1 cellular context compared by ENCODE assay signal in genomic region chr20:37331060-37331857, GRCh38.
TF ChIP-seq lines count a peak whose summit lies in the region.

No MANE protein-coding gene starts in this region.

TF ChIP-seq in HepG2, 621 proteins besides CTCF, POLR2A, EP300 and RAD21 (continued from another document and continues in another):
- TF ChIP-seq, protein P1, sequence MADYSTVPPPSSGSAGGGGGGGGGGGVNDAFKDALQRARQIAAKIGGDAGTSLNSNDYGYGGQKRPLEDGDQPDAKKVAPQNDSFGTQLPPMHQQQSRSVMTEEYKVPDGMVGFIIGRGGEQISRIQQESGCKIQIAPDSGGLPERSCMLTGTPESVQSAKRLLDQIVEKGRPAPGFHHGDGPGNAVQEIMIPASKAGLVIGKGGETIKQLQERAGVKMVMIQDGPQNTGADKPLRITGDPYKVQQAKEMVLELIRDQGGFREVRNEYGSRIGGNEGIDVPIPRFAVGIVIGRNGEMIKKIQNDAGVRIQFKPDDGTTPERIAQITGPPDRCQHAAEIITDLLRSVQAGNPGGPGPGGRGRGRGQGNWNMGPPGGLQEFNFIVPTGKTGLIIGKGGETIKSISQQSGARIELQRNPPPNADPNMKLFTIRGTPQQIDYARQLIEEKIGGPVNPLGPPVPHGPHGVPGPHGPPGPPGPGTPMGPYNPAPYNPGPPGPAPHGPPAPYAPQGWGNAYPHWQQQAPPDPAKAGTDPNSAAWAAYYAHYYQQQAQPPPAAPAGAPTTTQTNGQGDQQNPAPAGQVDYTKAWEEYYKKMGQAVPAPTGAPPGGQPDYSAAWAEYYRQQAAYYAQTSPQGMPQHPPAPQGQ (CRISPR knock-in tag; IDR thresholded peaks at IDR 0.05; ENCODE audit: borderline replicate concordance) = no peak
- no peak for TF ChIP-seq ATF2 (CRISPR knock-in tag; IDR thresholded peaks at IDR 0.05)
- no peak for TF ChIP-seq MZF1 (CRISPR knock-in tag; IDR thresholded peaks at IDR 0.05; ENCODE audit: borderline replicate concordance)
- TF ChIP-seq ZBTB39 (CRISPR knock-in tag; IDR thresholded peaks at IDR 0.05) = no peak
- TF ChIP-seq, protein P2, sequence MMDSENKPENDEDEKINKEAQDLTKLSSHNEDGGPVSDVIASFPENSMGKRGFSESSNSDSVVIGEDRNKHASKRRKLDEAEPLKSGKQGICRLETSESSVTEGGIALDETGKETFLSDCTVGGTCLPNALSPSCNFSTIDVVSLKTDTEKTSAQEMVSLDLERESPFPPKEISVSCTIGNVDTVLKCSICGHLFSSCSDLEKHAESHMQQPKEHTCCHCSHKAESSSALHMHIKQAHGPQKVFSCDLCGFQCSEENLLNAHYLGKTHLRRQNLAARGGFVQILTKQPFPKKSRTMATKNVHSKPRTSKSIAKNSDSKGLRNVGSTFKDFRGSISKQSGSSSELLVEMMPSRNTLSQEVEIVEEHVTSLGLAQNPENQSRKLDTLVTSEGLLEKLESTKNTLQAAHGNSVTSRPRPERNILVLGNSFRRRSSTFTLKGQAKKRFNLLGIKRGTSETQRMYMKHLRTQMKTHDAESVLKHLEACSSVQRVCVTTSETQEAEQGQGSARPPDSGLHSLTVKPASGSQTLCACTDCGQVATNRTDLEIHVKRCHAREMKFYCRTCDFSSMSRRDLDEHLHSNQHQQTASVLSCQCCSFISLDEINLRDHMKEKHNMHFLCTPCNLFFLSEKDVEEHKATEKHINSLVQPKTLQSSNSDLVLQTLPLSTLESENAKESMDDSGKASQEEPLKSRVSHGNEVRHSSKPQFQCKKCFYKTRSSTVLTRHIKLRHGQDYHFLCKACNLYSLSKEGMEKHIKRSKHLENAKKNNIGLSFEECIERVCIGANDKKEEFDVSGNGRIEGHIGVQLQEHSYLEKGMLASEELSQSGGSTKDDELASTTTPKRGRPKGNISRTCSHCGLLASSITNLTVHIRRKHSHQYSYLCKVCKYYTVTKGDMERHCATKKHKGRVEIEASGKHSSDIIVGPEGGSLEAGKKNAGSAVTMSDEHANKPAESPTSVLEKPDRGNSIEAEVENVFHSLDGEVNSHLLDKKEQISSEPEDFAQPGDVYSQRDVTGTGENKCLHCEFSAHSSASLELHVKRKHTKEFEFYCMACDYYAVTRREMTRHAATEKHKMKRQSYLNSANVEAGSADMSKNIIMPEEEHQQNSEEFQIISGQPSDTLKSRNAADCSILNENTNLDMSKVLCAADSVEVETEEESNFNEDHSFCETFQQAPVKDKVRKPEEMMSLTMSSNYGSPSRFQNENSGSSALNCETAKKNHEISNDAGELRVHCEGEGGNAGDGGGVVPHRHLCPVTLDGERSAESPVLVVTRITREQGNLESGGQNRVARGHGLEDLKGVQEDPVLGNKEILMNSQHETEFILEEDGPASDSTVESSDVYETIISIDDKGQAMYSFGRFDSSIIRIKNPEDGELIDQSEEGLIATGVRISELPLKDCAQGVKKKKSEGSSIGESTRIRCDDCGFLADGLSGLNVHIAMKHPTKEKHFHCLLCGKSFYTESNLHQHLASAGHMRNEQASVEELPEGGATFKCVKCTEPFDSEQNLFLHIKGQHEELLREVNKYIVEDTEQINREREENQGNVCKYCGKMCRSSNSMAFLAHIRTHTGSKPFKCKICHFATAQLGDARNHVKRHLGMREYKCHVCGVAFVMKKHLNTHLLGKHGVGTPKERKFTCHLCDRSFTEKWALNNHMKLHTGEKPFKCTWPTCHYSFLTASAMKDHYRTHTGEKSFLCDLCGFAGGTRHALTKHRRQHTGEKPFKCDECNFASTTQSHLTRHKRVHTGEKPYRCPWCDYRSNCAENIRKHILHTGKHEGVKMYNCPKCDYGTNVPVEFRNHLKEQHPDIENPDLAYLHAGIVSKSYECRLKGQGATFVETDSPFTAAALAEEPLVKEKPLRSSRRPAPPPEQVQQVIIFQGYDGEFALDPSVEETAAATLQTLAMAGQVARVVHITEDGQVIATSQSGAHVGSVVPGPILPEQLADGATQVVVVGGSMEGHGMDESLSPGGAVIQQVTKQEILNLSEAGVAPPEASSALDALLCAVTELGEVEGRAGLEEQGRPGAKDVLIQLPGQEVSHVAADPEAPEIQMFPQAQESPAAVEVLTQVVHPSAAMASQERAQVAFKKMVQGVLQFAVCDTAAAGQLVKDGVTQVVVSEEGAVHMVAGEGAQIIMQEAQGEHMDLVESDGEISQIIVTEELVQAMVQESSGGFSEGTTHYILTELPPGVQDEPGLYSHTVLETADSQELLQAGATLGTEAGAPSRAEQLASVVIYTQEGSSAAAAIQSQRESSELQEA (CRISPR knock-in tag; IDR thresholded peaks at IDR 0.05; ENCODE audit: not compliant biosample characterization) = no peak
- no peak for TF ChIP-seq TMF1 (CRISPR knock-in tag; IDR thresholded peaks at IDR 0.05; ENCODE audit: low read depth)
- TF ChIP-seq CREB3 (CRISPR knock-in tag; IDR thresholded peaks at IDR 0.05) = no peak
- no peak for TF ChIP-seq HNF1A (IDR thresholded peaks at IDR 0.05; ENCODE audit: low read depth)
- no peak for TF ChIP-seq HNF1A (CRISPR knock-in tag; IDR thresholded peaks at IDR 0.05; ENCODE audit: borderline replicate concordance)
- no peak for TF ChIP-seq RBM22 (optimal IDR thresholded peaks at IDR 0.05; ENCODE audit: low read length)
- TF ChIP-seq ZNF292 (CRISPR knock-in tag; IDR thresholded peaks at IDR 0.05; ENCODE audit: borderline replicate concordance, low read depth) = no peak
- TF ChIP-seq, protein P3, sequence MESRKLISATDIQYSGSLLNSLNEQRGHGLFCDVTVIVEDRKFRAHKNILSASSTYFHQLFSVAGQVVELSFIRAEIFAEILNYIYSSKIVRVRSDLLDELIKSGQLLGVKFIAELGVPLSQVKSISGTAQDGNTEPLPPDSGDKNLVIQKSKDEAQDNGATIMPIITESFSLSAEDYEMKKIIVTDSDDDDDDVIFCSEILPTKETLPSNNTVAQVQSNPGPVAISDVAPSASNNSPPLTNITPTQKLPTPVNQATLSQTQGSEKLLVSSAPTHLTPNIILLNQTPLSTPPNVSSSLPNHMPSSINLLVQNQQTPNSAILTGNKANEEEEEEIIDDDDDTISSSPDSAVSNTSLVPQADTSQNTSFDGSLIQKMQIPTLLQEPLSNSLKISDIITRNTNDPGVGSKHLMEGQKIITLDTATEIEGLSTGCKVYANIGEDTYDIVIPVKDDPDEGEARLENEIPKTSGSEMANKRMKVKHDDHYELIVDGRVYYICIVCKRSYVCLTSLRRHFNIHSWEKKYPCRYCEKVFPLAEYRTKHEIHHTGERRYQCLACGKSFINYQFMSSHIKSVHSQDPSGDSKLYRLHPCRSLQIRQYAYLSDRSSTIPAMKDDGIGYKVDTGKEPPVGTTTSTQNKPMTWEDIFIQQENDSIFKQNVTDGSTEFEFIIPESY (CRISPR knock-in tag; IDR thresholded peaks at IDR 0.05) = no peak
- no peak for TF ChIP-seq MIXL1 (CRISPR knock-in tag; IDR thresholded peaks at IDR 0.05)
- peak; percentile 55 for TF ChIP-seq U2AF1 (optimal IDR thresholded peaks at IDR 0.05; ENCODE audit: low read depth, low read length)
- no peak for TF ChIP-seq SP5 (CRISPR knock-in tag; IDR thresholded peaks at IDR 0.05; ENCODE audit: borderline replicate concordance, low read depth)
- TF ChIP-seq ETV6 (CRISPR knock-in tag; conservative IDR thresholded peaks at IDR 0.05) = no peak
- no peak for TF ChIP-seq ZNF816 (CRISPR knock-in tag; IDR thresholded peaks at IDR 0.05; ENCODE audit: borderline replicate concordance)
- TF ChIP-seq NR2F2 (IDR thresholded peaks at IDR 0.05; ENCODE audit: borderline replicate concordance, low read depth) = no peak
- TF ChIP-seq ZMYM3 (CRISPR knock-in tag; IDR thresholded peaks at IDR 0.05) = peak; percentile 92
- no peak for TF ChIP-seq TAF1 (CRISPR knock-in tag; IDR thresholded peaks at IDR 0.05)
- no peak for TF ChIP-seq NR2F6 (IDR thresholded peaks at IDR 0.05)
- no peak for TF ChIP-seq NR2F6 (CRISPR knock-in tag; IDR thresholded peaks at IDR 0.05)
- 0 out of 2 replicates have a peak, but pooled peaks have one; percentile 15 for TF ChIP-seq ZNF7 (CRISPR knock-in tag; IDR thresholded peaks at IDR 0.05)
- peak; percentile 58; the same call in 1 of the 2 replicates for TF ChIP-seq RCOR2 (CRISPR knock-in tag; IDR thresholded peaks at IDR 0.05)
- TF ChIP-seq, protein P4, sequence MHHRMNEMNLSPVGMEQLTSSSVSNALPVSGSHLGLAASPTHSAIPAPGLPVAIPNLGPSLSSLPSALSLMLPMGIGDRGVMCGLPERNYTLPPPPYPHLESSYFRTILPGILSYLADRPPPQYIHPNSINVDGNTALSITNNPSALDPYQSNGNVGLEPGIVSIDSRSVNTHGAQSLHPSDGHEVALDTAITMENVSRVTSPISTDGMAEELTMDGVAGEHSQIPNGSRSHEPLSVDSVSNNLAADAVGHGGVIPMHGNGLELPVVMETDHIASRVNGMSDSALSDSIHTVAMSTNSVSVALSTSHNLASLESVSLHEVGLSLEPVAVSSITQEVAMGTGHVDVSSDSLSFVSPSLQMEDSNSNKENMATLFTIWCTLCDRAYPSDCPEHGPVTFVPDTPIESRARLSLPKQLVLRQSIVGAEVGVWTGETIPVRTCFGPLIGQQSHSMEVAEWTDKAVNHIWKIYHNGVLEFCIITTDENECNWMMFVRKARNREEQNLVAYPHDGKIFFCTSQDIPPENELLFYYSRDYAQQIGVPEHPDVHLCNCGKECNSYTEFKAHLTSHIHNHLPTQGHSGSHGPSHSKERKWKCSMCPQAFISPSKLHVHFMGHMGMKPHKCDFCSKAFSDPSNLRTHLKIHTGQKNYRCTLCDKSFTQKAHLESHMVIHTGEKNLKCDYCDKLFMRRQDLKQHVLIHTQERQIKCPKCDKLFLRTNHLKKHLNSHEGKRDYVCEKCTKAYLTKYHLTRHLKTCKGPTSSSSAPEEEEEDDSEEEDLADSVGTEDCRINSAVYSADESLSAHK (CRISPR knock-in tag; IDR thresholded peaks at IDR 0.05; ENCODE audit: borderline replicate concordance) = no peak
- TF ChIP-seq SMARCC2 (IDR thresholded peaks at IDR 0.05) = no peak
- TF ChIP-seq HMG20B (CRISPR knock-in tag; conservative IDR thresholded peaks at IDR 0.05) = no peak
- TF ChIP-seq ZNF768 (CRISPR knock-in tag; IDR thresholded peaks at IDR 0.05) = peak; percentile 99
- TF ChIP-seq ASH2L (IDR thresholded peaks at IDR 0.05; ENCODE audit: insufficient read length, low read depth, low read length) = no peak
- TF ChIP-seq POLR2AphosphoS5 (IDR thresholded peaks at IDR 0.05; ENCODE audit: low read depth, low read length) = no peak
- no peak for TF ChIP-seq TSC22D2 (CRISPR knock-in tag; IDR thresholded peaks at IDR 0.05; ENCODE audit: borderline replicate concordance)
- no peak for TF ChIP-seq SRSF4 (IDR thresholded peaks at IDR 0.05; ENCODE audit: low read depth, low read length, poor library complexity, severe bottlenecking)
- no peak for TF ChIP-seq SPEN (CRISPR knock-in tag; IDR thresholded peaks at IDR 0.05; ENCODE audit: low read depth)
- TF ChIP-seq ZNF614 (CRISPR knock-in tag; IDR thresholded peaks at IDR 0.05; ENCODE audit: borderline replicate concordance) = no peak
